24 cellular contexts compared by ENCODE assay signal in genomic region chr22:19454156-19454555, GRCh38. TPM values are rescaled to one million over a fixed set of nuclear protein-coding genes. Genes with fewer than 3 reads are reported as not detected.
DNase-seq lines count a peak whose midpoint lies in the region; ATAC-seq, FAIRE-seq and TF ChIP-seq lines count a peak whose summit lies in the region.
"Had no signal": no experiment of that assay in that cellular context is flagged by ENCODE, and none has a peak within 500 bp of the region (broad histone marks: within the 10 kb centered on the region; RNA-seq: fewer than 3 reads in every experiment).

No MANE protein-coding gene starts in this region.

- H3K79me2 ChIP-seq in GM12878 (ENCODE audit: control insufficient read depth, insufficient read depth, low read length) = no peaks in the 10 kb centered on the region

- POLR2A ChIA-PET in activated CD8-positive, alpha-beta T cell treated with anti-CD3 and anti-CD28 coated beads for 36 hours (lab: Charles Lee) = interaction anchor here (0.8 kb wide), 1 partner anchor 14 kb away, joined by 3 read pairs; no protein-coding TSS in a partner anchor
- POLR2A ChIA-PET in activated CD8-positive, alpha-beta T cell treated with anti-CD3 and anti-CD28 coated beads, Interleukin-2, amount 10 ng/mL, durations not matched to agents 7 days and 5 days (lab: Charles Lee) = no interaction called here
- POLR2A ChIA-PET in GM12878 (lab: Charles Lee) = no interaction called here

- no peak for TF ChIP-seq EP300 in GM12878 (IDR thresholded peaks at IDR 0.05; ENCODE audit: borderline replicate concordance in 1 of 2, control insufficient read depth in 1 of 2, low read depth in 2 of 2, low read length in 2 of 2)

- H3K9ac ChIP-seq in GM12878 (ENCODE audit: control insufficient read depth, insufficient read depth, low read length) = no peak overlapping the region

- H3K9me3 ChIP-seq in GM12878 (replicated peaks; ENCODE audit: control insufficient read depth, insufficient read depth, low read length) = no peaks in the 10 kb centered on the region
- H3K9me3 ChIP-seq: Caco-2, Peyer's patch had no signal

- H3K27ac Mint-ChIP-seq in activated CD8-positive, alpha-beta T cell treated with anti-CD3 and anti-CD28 coated beads for 36 hours = peak overlapping the region; percentile 54
- no peak overlapping the region for H3K27ac Mint-ChIP-seq in activated CD8-positive, alpha-beta T cell treated with anti-CD3 and anti-CD28 coated beads, Interleukin-2, amount 10 ng/mL, durations not matched to agents 7 days and 5 days
- peak overlapping the region; percentile 76 for H3K27ac Mint-ChIP-seq in stimulated activated naive CD8-positive, alpha-beta T cell treated with anti-CD3 and anti-CD28 coated beads, Interleukin-15, Interleukin-2, amounts not matched to agents 100 ng/mL and 50 ng/mL, for 24 hours
- peak overlapping the region in 1 of 2 donors; percentile 72 for H3K27ac Mint-ChIP-seq in stimulated activated naive CD8-positive, alpha-beta T cell treated with anti-CD3 and anti-CD28 coated beads, Interleukin-15, amount 100 ng/mL, for 72 hours
- H3K27ac Mint-ChIP-seq: HFFc6 had no signal

- intact Hi-C loops in activated CD8-positive, alpha-beta T cell treated with anti-CD3 and anti-CD28 coated beads for 36 hours (cut with micrococcal nuclease) = no loop called here
- intact Hi-C loops in GM12878 (cut with micrococcal nuclease; ENCODE audit: unreplicated experiment) = no loop called here

- H3K4me3 Mint-ChIP-seq in activated CD8-positive, alpha-beta T cell treated with anti-CD3 and anti-CD28 coated beads for 36 hours = no peak overlapping the region
- H3K4me3 Mint-ChIP-seq in activated CD8-positive, alpha-beta T cell treated with anti-CD3 and anti-CD28 coated beads, Interleukin-2, amount 10 ng/mL, durations not matched to agents 7 days and 5 days = no peak overlapping the region
- no peak overlapping the region for H3K4me3 Mint-ChIP-seq in stimulated activated naive CD8-positive, alpha-beta T cell treated with anti-CD3 and anti-CD28 coated beads, Interleukin-15, Interleukin-2, amounts not matched to agents 100 ng/mL and 50 ng/mL, for 24 hours
- H3K4me3 Mint-ChIP-seq in stimulated activated naive CD8-positive, alpha-beta T cell treated with anti-CD3 and anti-CD28 coated beads, Interleukin-15, amount 100 ng/mL, for 72 hours = no peak overlapping the region
- H3K4me3 Mint-ChIP-seq: HFFc6 had no signal

- H3K9me3 Mint-ChIP-seq in activated CD8-positive, alpha-beta T cell treated with anti-CD3 and anti-CD28 coated beads for 36 hours = no peaks in the 10 kb centered on the region
- no peaks in the 10 kb centered on the region for H3K9me3 Mint-ChIP-seq in activated CD8-positive, alpha-beta T cell treated with anti-CD3 and anti-CD28 coated beads, Interleukin-2, amount 10 ng/mL, durations not matched to agents 7 days and 5 days (ENCODE audit: insufficient read depth)
- no peaks in the 10 kb centered on the region for H3K9me3 Mint-ChIP-seq in stimulated activated naive CD8-positive, alpha-beta T cell treated with anti-CD3 and anti-CD28 coated beads, Interleukin-15, Interleukin-2, amounts not matched to agents 100 ng/mL and 50 ng/mL, for 24 hours
- H3K9me3 Mint-ChIP-seq in stimulated activated naive CD8-positive, alpha-beta T cell treated with anti-CD3 and anti-CD28 coated beads, Interleukin-15, amount 100 ng/mL, for 72 hours = no peaks in the 10 kb centered on the region
- H3K9me3 Mint-ChIP-seq: HFFc6 had no signal

- no peak for TF ChIP-seq CTCF in activated CD8-positive, alpha-beta T cell treated with anti-CD3 and anti-CD28 coated beads for 36 hours (IDR thresholded peaks at IDR 0.05)
- TF ChIP-seq CTCF in GM12878 (IDR thresholded peaks at IDR 0.05 in 2 of 3, conservative IDR thresholded peaks at IDR 0.05 in 1 of 3; ENCODE audit: control insufficient read depth in 2 of 3, extremely low read depth in 1 of 3, insufficient read depth in 1 of 3, low read depth in 3 of 3, low read length in 3 of 3) = no peak

- H3K4me1 Mint-ChIP-seq in activated CD8-positive, alpha-beta T cell treated with anti-CD3 and anti-CD28 coated beads for 36 hours (ENCODE audit: low read depth) = peaks cover 6% of the 10 kb centered on the region
- H3K4me1 Mint-ChIP-seq in activated CD8-positive, alpha-beta T cell treated with anti-CD3 and anti-CD28 coated beads, Interleukin-2, amount 10 ng/mL, durations not matched to agents 7 days and 5 days (ENCODE audit: low read depth) = peaks cover 4% of the 10 kb centered on the region
- H3K4me1 Mint-ChIP-seq in stimulated activated naive CD8-positive, alpha-beta T cell treated with anti-CD3 and anti-CD28 coated beads, Interleukin-15, Interleukin-2, amounts not matched to agents 100 ng/mL and 50 ng/mL, for 24 hours (ENCODE audit: low read depth) = peaks cover 14% of the 10 kb centered on the region
- H3K4me1 Mint-ChIP-seq in stimulated activated naive CD8-positive, alpha-beta T cell treated with anti-CD3 and anti-CD28 coated beads, Interleukin-15, amount 100 ng/mL, for 72 hours = peaks cover 6% of the 10 kb centered on the region

- no peak for TF ChIP-seq RAD21 in GM12878 (IDR thresholded peaks at IDR 0.05; ENCODE audit: insufficient read depth, low read depth, low read length)

- no peaks in the 10 kb centered on the region for H3K27me3 Mint-ChIP-seq in activated CD8-positive, alpha-beta T cell treated with anti-CD3 and anti-CD28 coated beads for 36 hours
- no peaks in the 10 kb centered on the region for H3K27me3 Mint-ChIP-seq in activated CD8-positive, alpha-beta T cell treated with anti-CD3 and anti-CD28 coated beads, Interleukin-2, amount 10 ng/mL, durations not matched to agents 7 days and 5 days (ENCODE audit: low read depth)
- no peaks in the 10 kb centered on the region for H3K27me3 Mint-ChIP-seq in stimulated activated naive CD8-positive, alpha-beta T cell treated with anti-CD3 and anti-CD28 coated beads, Interleukin-15, Interleukin-2, amounts not matched to agents 100 ng/mL and 50 ng/mL, for 24 hours
- no peaks in the 10 kb centered on the region for H3K27me3 Mint-ChIP-seq in stimulated activated naive CD8-positive, alpha-beta T cell treated with anti-CD3 and anti-CD28 coated beads, Interleukin-15, amount 100 ng/mL, for 72 hours

- no peak overlapping the region for H3K4me2 ChIP-seq in GM12878 (ENCODE audit: control insufficient read depth, insufficient read depth)

- CTCF ChIA-PET in activated CD8-positive, alpha-beta T cell treated with anti-CD3 and anti-CD28 coated beads for 36 hours (lab: Charles Lee) = no interaction called here
- CTCF ChIA-PET in activated CD8-positive, alpha-beta T cell treated with anti-CD3 and anti-CD28 coated beads, Interleukin-2, amount 10 ng/mL, durations not matched to agents 7 days and 5 days (lab: Charles Lee) = no interaction called here
- CTCF ChIA-PET in GM12878 (lab: Yijun Ruan, JAX) = no interaction called here

- BruUV-seq in GM12878 (replicated peaks; lab: Mats Ljungman, UMichigan) = TSS peak; percentile 28

- SMC1A ChIA-PET in GM12878 (lab: Charles Lee; ENCODE audit: uncharacterized antibody, unreplicated experiment) = no interaction called here

- peaks cover 4% of the 10 kb centered on the region; the same call in 1 of the 2 replicates for H3K4me1 ChIP-seq in GM12878 (ENCODE audit: control insufficient read depth, insufficient read depth, low read length)
- H3K4me1 ChIP-seq: Caco-2, Peyer's patch had no signal

- DNase-seq in activated CD8-positive, alpha-beta T cell treated with anti-CD3 and anti-CD28 coated beads for 36 hours = no peak
- no peak for DNase-seq in activated CD8-positive, alpha-beta T cell treated with anti-CD3 and anti-CD28 coated beads, Interleukin-2, amount 10 ng/mL, durations not matched to agents 7 days and 5 days
- DNase-seq in stimulated activated naive CD8-positive, alpha-beta T cell treated with anti-CD3 and anti-CD28 coated beads, Interleukin-15, amount 100 ng/mL, for 72 hours = no peak
- DNase-seq in GM12878 (ENCODE audit: low read depth, low spot score) (no peak), DMS153 (lab: John Stamatoyannopoulos, UW) (no peak), NCI-H128 (lab: John Stamatoyannopoulos, UW; ENCODE audit: unreplicated experiment) (no peak)
- DNase-seq in stimulated activated naive CD4-positive, alpha-beta T cell treated with Interleukin-2 at 50 U/mL for 16 hours (lab: John Stamatoyannopoulos, UW) = no peak
- DNase-seq: Caco-2, DMS 273 treated with DMSO at 0.1 percent for 48 hours, DND-41, H7, HFFc6, Kasumi-1, NCI-H1417, NCI-H1694 treated with DMSO at 0.1 percent for 48 hours, NCI-H2081 treated with DMSO at 0.1 percent for 48 hours, NCI-H2171 treated with DMSO at 0.1 percent for 48 hours, NCI-H524 treated with DMSO at 0.1 percent for 48 hours, NCI-H82, Peyer's patch had no signal

- H3K27ac ChIP-seq in GM12878 (ENCODE audit: control insufficient read depth, insufficient read depth) = no peak overlapping the region
- H3K27ac ChIP-seq: C4-2B, Peyer's patch had no signal

- FAIRE-seq in GM12878 (lab: Jason Lieb, UNC) = no peak
- FAIRE-seq: A204.1, GM12892 had no signal

- H2AFZ ChIP-seq in GM12878 (ENCODE audit: control insufficient read depth, low read depth, low read length) = no peak overlapping the region

- H3K4me3 ChIP-seq in GM12878 = no peak overlapping the region
- H3K4me3 ChIP-seq: Peyer's patch had no signal

- 87% methylated on average over 6 of the region's 6 CpGs for WGBS in GM12878 (ENCODE audit: insufficient coverage, insufficient replicate concordance, low lambda C conversion rate, missing lambda C conversion rate)

- peaks cover 57% of the 10 kb centered on the region for H3K36me3 Mint-ChIP-seq in activated CD8-positive, alpha-beta T cell treated with anti-CD3 and anti-CD28 coated beads for 36 hours (ENCODE audit: low read depth)
- H3K36me3 Mint-ChIP-seq in activated CD8-positive, alpha-beta T cell treated with anti-CD3 and anti-CD28 coated beads, Interleukin-2, amount 10 ng/mL, durations not matched to agents 7 days and 5 days (ENCODE audit: low read depth) = peaks cover 66% of the 10 kb centered on the region
- H3K36me3 Mint-ChIP-seq in stimulated activated naive CD8-positive, alpha-beta T cell treated with anti-CD3 and anti-CD28 coated beads, Interleukin-15, Interleukin-2, amounts not matched to agents 100 ng/mL and 50 ng/mL, for 24 hours (ENCODE audit: low read depth) = peaks cover 64% of the 10 kb centered on the region

- TF ChIP-seq POLR2A in GM12878 (IDR thresholded peaks at IDR 0.05; ENCODE audit: low read depth, low read length) = no peak

- H3K36me3 ChIP-seq in GM12878 (ENCODE audit: control insufficient read depth in 2 of 2, insufficient read depth in 2 of 2, low read length in 1 of 2) = peaks cover 31 to 43% of the 10 kb centered on the region in 2 experiments; a peak in 3 of 4 replicates

- no peaks in the 10 kb centered on the region for H4K20me1 ChIP-seq in GM12878 (ENCODE audit: control insufficient read depth, insufficient read depth)

- no peak for ATAC-seq in activated CD8-positive, alpha-beta T cell treated with anti-CD3 and anti-CD28 coated beads for 36 hours
- no peak for ATAC-seq in activated CD8-positive, alpha-beta T cell treated with anti-CD3 and anti-CD28 coated beads, Interleukin-2, amount 10 ng/mL, durations not matched to agents 7 days and 5 days
- ATAC-seq in stimulated activated naive CD8-positive, alpha-beta T cell treated with anti-CD3 and anti-CD28 coated beads, Interleukin-15, amount 100 ng/mL, for 72 hours = no peak
- no peak for ATAC-seq in GM12878

- RAD21 ChIA-PET in GM12878 (lab: Charles Lee; ENCODE audit: unreplicated experiment) = no interaction called here

- no peaks in the 10 kb centered on the region for H3K27me3 ChIP-seq in GM12878 (replicated peaks in 1 of 2; ENCODE audit: control insufficient read depth in 2 of 2, insufficient read depth in 2 of 2, low read length in 1 of 2)
- H3K27me3 ChIP-seq: Peyer's patch had no signal

- in situ Hi-C loops in GM12878 (cut with MboI) = no loop called here

RNA-seq across cellular contexts. Expression of gene C22orf39, which starts 6.6 kb away (rescaled TPM):
- 10 to 100 TPM; 26.9 to 29.8 TPM for total RNA-seq in activated CD8-positive, alpha-beta T cell treated with anti-CD3 and anti-CD28 coated beads for 36 hours
- 10 to 100 TPM; 33.9 to 35.0 TPM for total RNA-seq in activated CD8-positive, alpha-beta T cell treated with anti-CD3 and anti-CD28 coated beads, Interleukin-2, amount 10 ng/mL, durations not matched to agents 7 days and 5 days
- total RNA-seq in GM12878 (2013; cell fraction: nucleolus; rRNA removed) = 26.8 and 32.5 TPM in 2 replicates
- total RNA-seq in GM12878 (2014; rRNA removed) (30.1 and 31.6 TPM in 2 replicates), GM12878 (2014; rRNA removed; fragmentation: Illumina TruSeq; extraction: Trizol) (17.3 TPM in 2 replicates), GM12878 (2021) (21.4 and 21.6 TPM in 2 replicates)
- 13.3 TPM for polyA plus RNA-seq in GM12878 (2011; ENCODE audit: low read depth)
- polyA plus RNA-seq in GM12878 (2011; rRNA removed) (39.9 and 40.8 TPM in 2 replicates), GM12878 (2014; fragmentation: Illumina TruSeq; extraction: Trizol) (20.8 and 21.0 TPM in 2 replicates), GM12878 (2014; fragmentation: Nextera tagmentation; extraction: Ambion mirVana) (10 to 100 TPM in 1 of 2 experiments, 1 to 10 TPM in 1; 6.7 to 10.9 TPM), GM12878 (2014; rRNA removed) (38.8 and 39.9 TPM in 2 replicates), GM12878 (2016; fragmentation: Nextera tagmentation; extraction: Ambion mirVana) (10 to 100 TPM; 38.2 to 47.0 TPM)
- polyA plus RNA-seq in GM12878 (2011; cell fraction: cytosol; rRNA removed) = 42.9 and 49.6 TPM in 2 replicates
- polyA plus RNA-seq in GM12878 (2011; cell fraction: nucleus; rRNA removed) = 18.1 and 18.8 TPM in 2 replicates
- 20.7 and 21.0 TPM in 2 replicates for polyA plus RNA-seq in GM12878 (2012)
- polyA minus RNA-seq in GM12878 (2011; rRNA and poly(A)+ RNA removed) = 41.0 and 51.5 TPM in 2 replicates
- 10.1 and 10.2 TPM in 2 replicates for polyA minus RNA-seq in GM12878 (2011; cell fraction: cytosol; rRNA and poly(A)+ RNA removed)
- polyA minus RNA-seq in GM12878 (2011; cell fraction: nucleus; rRNA and poly(A)+ RNA removed) = 8.7 and 13.7 TPM in 2 replicates

RNA-seq across cellular contexts. Expression of gene MRPL40, which starts 21.8 kb away (rescaled TPM):
- total RNA-seq in activated CD8-positive, alpha-beta T cell treated with anti-CD3 and anti-CD28 coated beads for 36 hours = 10 to 100 TPM; 39.8 to 40.9 TPM
- 10 to 100 TPM; 26.8 to 29.5 TPM for total RNA-seq in activated CD8-positive, alpha-beta T cell treated with anti-CD3 and anti-CD28 coated beads, Interleukin-2, amount 10 ng/mL, durations not matched to agents 7 days and 5 days
- 5.7 and 6.6 TPM in 2 replicates for total RNA-seq in GM12878 (2013; cell fraction: nucleolus; rRNA removed)
- total RNA-seq in GM12878 (2014; rRNA removed) (48.0 and 51.9 TPM in 2 replicates), GM12878 (2014; rRNA removed; fragmentation: Illumina TruSeq; extraction: Trizol) (55.9 and 58.1 TPM in 2 replicates), GM12878 (2021) (41.2 and 42.4 TPM in 2 replicates)
- 32.8 TPM for polyA plus RNA-seq in GM12878 (2011; ENCODE audit: low read depth)
- polyA plus RNA-seq in GM12878 (2011; rRNA removed) (62.3 and 72.3 TPM in 2 replicates), GM12878 (2014; fragmentation: Illumina TruSeq; extraction: Trizol) (66.0 and 78.0 TPM in 2 replicates), GM12878 (2014; fragmentation: Nextera tagmentation; extraction: Ambion mirVana) (100 to 1,000 TPM; 180 to 207 TPM), GM12878 (2014; rRNA removed) (53.8 and 64.4 TPM in 2 replicates), GM12878 (2016; fragmentation: Nextera tagmentation; extraction: Ambion mirVana) (100 to 1,000 TPM; 124 to 131 TPM)
- polyA plus RNA-seq in GM12878 (2011; cell fraction: cytosol; rRNA removed) = 33.8 and 45.2 TPM in 2 replicates
- polyA plus RNA-seq in GM12878 (2011; cell fraction: nucleus; rRNA removed) = 21.5 and 26.3 TPM in 2 replicates
- polyA plus RNA-seq in GM12878 (2012) = 36.6 and 36.9 TPM in 2 replicates
- polyA minus RNA-seq in GM12878 (2011; rRNA and poly(A)+ RNA removed) = 18.1 and 18.3 TPM in 2 replicates
- polyA minus RNA-seq in GM12878 (2011; cell fraction: cytosol; rRNA and poly(A)+ RNA removed) = 8.8 and 10.3 TPM in 2 replicates
- 5.6 and 8.9 TPM in 2 replicates for polyA minus RNA-seq in GM12878 (2011; cell fraction: nucleus; rRNA and poly(A)+ RNA removed)

RNA-seq across cellular contexts. Expression of gene HIRA, which starts 22.6 kb away (rescaled TPM):
- total RNA-seq in activated CD8-positive, alpha-beta T cell treated with anti-CD3 and anti-CD28 coated beads for 36 hours = 10 to 100 TPM; 29.7 to 30.5 TPM
- 10 to 100 TPM; 47.0 to 48.1 TPM for total RNA-seq in activated CD8-positive, alpha-beta T cell treated with anti-CD3 and anti-CD28 coated beads, Interleukin-2, amount 10 ng/mL, durations not matched to agents 7 days and 5 days
- 16.7 and 16.8 TPM in 2 replicates for total RNA-seq in GM12878 (2013; cell fraction: nucleolus; rRNA removed)
- total RNA-seq in GM12878 (2014; rRNA removed) (14.7 and 15.6 TPM in 2 replicates), GM12878 (2014; rRNA removed; fragmentation: Illumina TruSeq; extraction: Trizol) (12.6 and 13.5 TPM in 2 replicates), GM12878 (2021) (32.2 and 32.7 TPM in 2 replicates)
- 6.7 TPM for polyA plus RNA-seq in GM12878 (2011; ENCODE audit: low read depth)
- polyA plus RNA-seq in GM12878 (2011; rRNA removed) (10.8 and 19.9 TPM in 2 replicates), GM12878 (2014; fragmentation: Illumina TruSeq; extraction: Trizol) (11.5 and 20.2 TPM in 2 replicates), GM12878 (2014; fragmentation: Nextera tagmentation; extraction: Ambion mirVana) (under 1 TPM; 0.34 to 0.60 TPM), GM12878 (2014; rRNA removed) (23.5 and 26.6 TPM in 2 replicates), GM12878 (2016; fragmentation: Nextera tagmentation; extraction: Ambion mirVana) (1 to 10 TPM; 2.1 to 2.8 TPM)
- polyA plus RNA-seq in GM12878 (2011; cell fraction: cytosol; rRNA removed) = 21.5 and 26.0 TPM in 2 replicates
- polyA plus RNA-seq in GM12878 (2011; cell fraction: nucleus; rRNA removed) = 28.7 and 32.1 TPM in 2 replicates
- polyA plus RNA-seq in GM12878 (2012) = 11.0 and 13.2 TPM in 2 replicates
- polyA minus RNA-seq in GM12878 (2011; rRNA and poly(A)+ RNA removed) = 27.6 and 31.8 TPM in 2 replicates
- 9.1 and 12.8 TPM in 2 replicates for polyA minus RNA-seq in GM12878 (2011; cell fraction: cytosol; rRNA and poly(A)+ RNA removed)
- polyA minus RNA-seq in GM12878 (2011; cell fraction: nucleus; rRNA and poly(A)+ RNA removed) = 5.7 and 14.7 TPM in 2 replicates

RNA-seq across cellular contexts. Expression of gene UFD1, which starts 24.8 kb away (rescaled TPM):
- 10 to 100 TPM; 65.0 to 78.0 TPM for total RNA-seq in activated CD8-positive, alpha-beta T cell treated with anti-CD3 and anti-CD28 coated beads for 36 hours
- 10 to 100 TPM; 94.3 to 97.2 TPM for total RNA-seq in activated CD8-positive, alpha-beta T cell treated with anti-CD3 and anti-CD28 coated beads, Interleukin-2, amount 10 ng/mL, durations not matched to agents 7 days and 5 days
- total RNA-seq in GM12878 (2013; cell fraction: nucleolus; rRNA removed) = 37.0 and 38.0 TPM in 2 replicates
- total RNA-seq in GM12878 (2014; rRNA removed) (73.3 and 74.6 TPM in 2 replicates), GM12878 (2014; rRNA removed; fragmentation: Illumina TruSeq; extraction: Trizol) (73.7 and 79.0 TPM in 2 replicates), GM12878 (2021) (67.2 and 67.5 TPM in 2 replicates)
- 43.2 TPM for polyA plus RNA-seq in GM12878 (2011; ENCODE audit: low read depth)
- polyA plus RNA-seq in GM12878 (2011; rRNA removed) (75.4 and 98.7 TPM in 2 replicates), GM12878 (2014; fragmentation: Illumina TruSeq; extraction: Trizol) (140 and 145 TPM in 2 replicates), GM12878 (2014; fragmentation: Nextera tagmentation; extraction: Ambion mirVana) (100 to 1,000 TPM; 128 to 143 TPM), GM12878 (2014; rRNA removed) (97.3 and 106 TPM in 2 replicates), GM12878 (2016; fragmentation: Nextera tagmentation; extraction: Ambion mirVana) (100 to 1,000 TPM; 140 to 143 TPM)
- 140 and 141 TPM in 2 replicates for polyA plus RNA-seq in GM12878 (2011; cell fraction: cytosol; rRNA removed)
- 90.6 and 105 TPM in 2 replicates for polyA plus RNA-seq in GM12878 (2011; cell fraction: nucleus; rRNA removed)
- 63.7 and 80.1 TPM in 2 replicates for polyA plus RNA-seq in GM12878 (2012)
- 101 and 104 TPM in 2 replicates for polyA minus RNA-seq in GM12878 (2011; rRNA and poly(A)+ RNA removed)
- polyA minus RNA-seq in GM12878 (2011; cell fraction: cytosol; rRNA and poly(A)+ RNA removed) = 28.6 and 31.5 TPM in 2 replicates
- 22.7 and 42.6 TPM in 2 replicates for polyA minus RNA-seq in GM12878 (2011; cell fraction: nucleus; rRNA and poly(A)+ RNA removed)

RNA-seq across cellular contexts. Expression of gene CDC45, which starts 25.6 kb away (rescaled TPM):
- total RNA-seq in activated CD8-positive, alpha-beta T cell treated with anti-CD3 and anti-CD28 coated beads for 36 hours = 100 to 1,000 TPM; 109 to 111 TPM
- 10 to 100 TPM; 90.2 to 94.3 TPM for total RNA-seq in activated CD8-positive, alpha-beta T cell treated with anti-CD3 and anti-CD28 coated beads, Interleukin-2, amount 10 ng/mL, durations not matched to agents 7 days and 5 days
- total RNA-seq in GM12878 (2013; cell fraction: nucleolus; rRNA removed) = 42.6 and 46.5 TPM in 2 replicates
- total RNA-seq in GM12878 (2014; rRNA removed) (46.9 and 53.0 TPM in 2 replicates), GM12878 (2014; rRNA removed; fragmentation: Illumina TruSeq; extraction: Trizol) (40.0 and 40.8 TPM in 2 replicates), GM12878 (2021) (45.4 and 49.3 TPM in 2 replicates)
- 21.3 TPM for polyA plus RNA-seq in GM12878 (2011; ENCODE audit: low read depth)
- polyA plus RNA-seq in GM12878 (2011; rRNA removed) (88.5 and 124 TPM in 2 replicates), GM12878 (2014; fragmentation: Illumina TruSeq; extraction: Trizol) (63.1 and 69.7 TPM in 2 replicates), GM12878 (2014; fragmentation: Nextera tagmentation; extraction: Ambion mirVana) (10 to 100 TPM; 42.8 to 51.2 TPM), GM12878 (2014; rRNA removed) (55.5 and 59.3 TPM in 2 replicates), GM12878 (2016; fragmentation: Nextera tagmentation; extraction: Ambion mirVana) (10 to 100 TPM; 79.1 to 83.4 TPM)
- polyA plus RNA-seq in GM12878 (2011; cell fraction: cytosol; rRNA removed) = 49.6 and 68.6 TPM in 2 replicates
- polyA plus RNA-seq in GM12878 (2011; cell fraction: nucleus; rRNA removed) = 112 and 139 TPM in 2 replicates
- polyA plus RNA-seq in GM12878 (2012) = 28.1 and 36.6 TPM in 2 replicates
- 51.1 and 52.3 TPM in 2 replicates for polyA minus RNA-seq in GM12878 (2011; rRNA and poly(A)+ RNA removed)
- polyA minus RNA-seq in GM12878 (2011; cell fraction: cytosol; rRNA and poly(A)+ RNA removed) = 15.9 and 17.4 TPM in 2 replicates
- 29.9 and 65.0 TPM in 2 replicates for polyA minus RNA-seq in GM12878 (2011; cell fraction: nucleus; rRNA and poly(A)+ RNA removed)
